ENCODE assay signal across 14 cellular contexts in genomic region chr9:111986035-111986556, GRCh38.
DNase-seq lines count a peak whose midpoint lies in the region; ATAC-seq, FAIRE-seq and TF ChIP-seq lines count a peak whose summit lies in the region.
"Had no signal": no experiment of that assay in that cellular context is flagged by ENCODE, and none has a peak within 500 bp of the region (broad histone marks: within the 10 kb centered on the region; RNA-seq: fewer than 3 reads in every experiment).

No MANE protein-coding gene starts in this region.

- H3K27me3 ChIP-seq in CD4-positive, CD25-positive, alpha-beta regulatory T cell (ENCODE audit: control insufficient read depth, insufficient read depth, low read length): no peaks in the 10 kb centered on the region
- no peaks in the 10 kb centered on the region for H3K27me3 ChIP-seq in OCI-LY3 (ENCODE audit: low read depth, low read length)
- H3K27me3 ChIP-seq: BLaER1 had no signal

- FAIRE-seq in endometrium (lab: Jason Lieb, UNC): peak; percentile 8

- H3K9me3 Mint-ChIP-seq in CD4-positive, CD25-positive, alpha-beta regulatory T cell: no peaks in the 10 kb centered on the region

- peak in 1 of 3 donors; percentile 34 for DNase-seq in CD4-positive, CD25-positive, alpha-beta regulatory T cell
- no peak for DNase-seq in omental fat pad (ENCODE audit: low spot score)
- no peak for DNase-seq in activated CD4-positive, alpha-beta T cell treated with anti-CD3 and anti-CD28 coated beads for 4 hours
- no peak for DNase-seq in substantia nigra (lab: John Stamatoyannopoulos, UW)
- DNase-seq in stimulated activated CD8-positive, alpha-beta memory T cell treated with anti-CD3 and anti-CD28 coated beads, Interleukin-4, amount 100 ng/mL, for 48 hours: no peak
- DNase-seq: HCEC 1CT; hippocampal formation; mammary epithelial cell; NCI-H187; stimulated activated CD4-positive, alpha-beta T cell treated with anti-CD3 and anti-CD28 coated beads, Interleukin-2, amount 100 ng/mL, for 24 hours had no signal

- H3K4me3 Mint-ChIP-seq in CD4-positive, CD25-positive, alpha-beta regulatory T cell: peak overlapping the region in 3 of 4 donors; percentile 13 to 60 (median 33)

- H3K4me1 Mint-ChIP-seq in CD4-positive, CD25-positive, alpha-beta regulatory T cell: peaks cover 14 to 54% (median 29%) of the 10 kb centered on the region in 4 donors

- H4K20me1 ChIP-seq in OCI-LY3 (ENCODE audit: insufficient read depth, low read length): no peaks in the 10 kb centered on the region
- H4K20me1 ChIP-seq: BLaER1 had no signal

- no peaks in the 10 kb centered on the region for H3K27me3 Mint-ChIP-seq in CD4-positive, CD25-positive, alpha-beta regulatory T cell

- no peak for TF ChIP-seq CTCF in OCI-LY3 (IDR thresholded peaks at IDR 0.05; ENCODE audit: low read depth, low read length)
- no peak for TF ChIP-seq CTCF in omental fat pad (IDR thresholded peaks at IDR 0.05)

- H3K27ac ChIP-seq in CD4-positive, CD25-positive, alpha-beta regulatory T cell (ENCODE audit: insufficient read depth, low read length, poor library complexity, severe bottlenecking): no peak overlapping the region
- H3K27ac ChIP-seq in OCI-LY3 (ENCODE audit: low read length) (peak overlapping the region; percentile 99), substantia nigra (ENCODE audit: low read depth, low read length, poor library complexity, severe bottlenecking) (no peak overlapping the region)

- H3K9ac ChIP-seq in OCI-LY3 (ENCODE audit: low read length): peak overlapping the region; percentile 78
- H3K9ac ChIP-seq: BLaER1 had no signal

- no peak overlapping the region for H2AFZ ChIP-seq in OCI-LY3 (ENCODE audit: low read depth, low read length)

- no peaks in the 10 kb centered on the region for H3K79me2 ChIP-seq in OCI-LY3 (ENCODE audit: low read length)

- peaks cover 0 to 3% of the 10 kb centered on the region in 2 experiments for H3K9me3 ChIP-seq in CD4-positive, CD25-positive, alpha-beta regulatory T cell (ENCODE audit: control insufficient read depth in 2 of 2, low read length in 2 of 2)
- H3K9me3 ChIP-seq in OCI-LY3 (ENCODE audit: insufficient read depth, low read length): no peaks in the 10 kb centered on the region; the same call in 1 of the 2 replicates

- H3K4me1 ChIP-seq in CD4-positive, CD25-positive, alpha-beta regulatory T cell (ENCODE audit: control insufficient read depth, insufficient read depth, low read length, poor library complexity, severe bottlenecking): peaks cover 26% of the 10 kb centered on the region
- peaks cover 74% of the 10 kb centered on the region for H3K4me1 ChIP-seq in OCI-LY3 (ENCODE audit: low read length)

- H3K36me3 ChIP-seq in CD4-positive, CD25-positive, alpha-beta regulatory T cell (ENCODE audit: control insufficient read depth, insufficient read depth, low read length): no peaks in the 10 kb centered on the region
- H3K36me3 ChIP-seq in OCI-LY3 (replicated peaks; ENCODE audit: low read depth, low read length): peaks cover 5% of the 10 kb centered on the region
- H3K36me3 ChIP-seq: BLaER1 had no signal

- H3K4me2 ChIP-seq in OCI-LY3 (ENCODE audit: low read length): peak overlapping the region; percentile 48

- H3K27ac Mint-ChIP-seq in CD4-positive, CD25-positive, alpha-beta regulatory T cell: peak overlapping the region; percentile 20 to 86 (median 53)

- peak overlapping the region; percentile 9 for H3K4me3 ChIP-seq in CD4-positive, CD25-positive, alpha-beta regulatory T cell (ENCODE audit: low read depth, low read length)
- H3K4me3 ChIP-seq in OCI-LY3 (ENCODE audit: low read length): peak overlapping the region; percentile 6; the same call in 1 of the 2 replicates
- H3K4me3 ChIP-seq: BLaER1 had no signal

- ATAC-seq in CD4-positive, CD25-positive, alpha-beta regulatory T cell (ENCODE audit: low read depth in 2 of 2): no peak
- ATAC-seq in omental fat pad (ENCODE audit: low FRiP score) (peak; percentile 56), GM19455 (IDR thresholded peaks at IDR 0.05; ENCODE audit: unreplicated experiment) (no peak)

- peaks cover 5% of the 10 kb centered on the region for H3K36me3 Mint-ChIP-seq in CD4-positive, CD25-positive, alpha-beta regulatory T cell
